25 cellular contexts compared by ENCODE assay signal in genomic region chr5:34591723-34592122, GRCh38.
"Had no signal": no experiment of that assay in that cellular context is flagged by ENCODE, and none has a peak within 500 bp of the region (broad histone marks: within the 10 kb centered on the region; RNA-seq: fewer than 3 reads in every experiment).

No MANE protein-coding gene starts in this region.

- H3K36me3 Mint-ChIP-seq: activated CD8-positive, alpha-beta memory T cell treated with anti-CD3 and anti-CD28 coated beads, Interleukin-2, amount 10 ng/mL, durations not matched to agents 7 days and 5 days; activated naive CD4-positive, alpha-beta T cell treated with anti-CD3 and anti-CD28 coated beads, Interleukin-2, amount 50 U/mL, for 72 hours; stimulated activated memory B cell treated with anti-CD40 and anti-IgM and Interleukin-4, amounts not matched to agents 10 μg/mL and 1 μg/mL and 100 μg/mL, for 72 hours had no signal

- H3K9me3 Mint-ChIP-seq: activated CD4-positive, alpha-beta T cell treated with anti-CD3 and anti-CD28 coated beads, Interleukin-2, amount 10 ng/mL, durations not matched to agents 24 days and 14 days; activated CD8-positive, alpha-beta T cell treated with anti-CD3 and anti-CD28 coated beads for 36 hours; activated naive CD4-positive, alpha-beta T cell treated with anti-CD3 and anti-CD28 coated beads, Interleukin-2, amount 50 U/mL, for 72 hours; endodermal cell; neural crest cell; stimulated activated memory B cell treated with anti-CD40 and anti-IgM and Interleukin-4, amounts not matched to agents 10 μg/mL and 1 μg/mL and 100 μg/mL, for 72 hours; T-helper 2 cell treated with Interferon-gamma antibody and Interleukin-4, amounts not matched to agents 5 μg/mL and 100 μg/mL, for 36 hours had no signal

- H3K27me3 ChIP-seq: adrenal gland, esophagus squamous epithelium, stomach, suprapubic skin, tibial nerve had no signal

- H3K27me3 Mint-ChIP-seq: activated CD4-positive, alpha-beta T cell treated with anti-CD3 and anti-CD28 coated beads, Interleukin-2, amount 10 ng/mL, durations not matched to agents 24 days and 14 days had no signal

- H3K9me3 ChIP-seq: adrenal gland, esophagus squamous epithelium, heart right ventricle, stomach, suprapubic skin, tibial nerve had no signal

- H3K4me3 Mint-ChIP-seq: activated CD4-positive, alpha-beta T cell treated with anti-CD3 and anti-CD28 coated beads, Interleukin-2, amount 10 ng/mL, durations not matched to agents 24 days and 14 days; activated CD8-positive, alpha-beta memory T cell treated with anti-CD3 and anti-CD28 coated beads, Interleukin-2, amount 10 ng/mL, durations not matched to agents 7 days and 5 days; activated CD8-positive, alpha-beta T cell treated with anti-CD3 and anti-CD28 coated beads for 36 hours; endodermal cell; neural crest cell; stimulated activated memory B cell treated with anti-CD40 and anti-IgM and Interleukin-4, amounts not matched to agents 10 μg/mL and 1 μg/mL and 100 μg/mL, for 72 hours; T-helper 2 cell treated with Interferon-gamma antibody and Interleukin-4, amounts not matched to agents 5 μg/mL and 100 μg/mL, for 36 hours had no signal

- H3K4me2 ChIP-seq: smooth muscle cell had no signal

- H3K4me1 ChIP-seq: suprapubic skin, tibial nerve had no signal

- ATAC-seq: activated CD4-positive, CD25-positive, alpha-beta regulatory T cell treated with anti-CD3 and anti-CD28 coated beads, Interleukin-2, amount 50 U/mL, for 24 hours; activated CD8-positive, alpha-beta memory T cell treated with anti-CD3 and anti-CD28 coated beads, Interleukin-2, amount 10 ng/mL, durations not matched to agents 7 days and 5 days; activated CD8-positive, alpha-beta T cell treated with anti-CD3 and anti-CD28 coated beads for 36 hours; activated naive CD4-positive, alpha-beta T cell treated with anti-CD3 and anti-CD28 coated beads, Interleukin-2, amount 50 U/mL, for 72 hours; heart right ventricle; left cardiac atrium; sciatic nerve; stimulated activated memory B cell treated with anti-CD40 and anti-IgM and Interleukin-4, amounts not matched to agents 10 μg/mL and 1 μg/mL and 100 μg/mL, for 72 hours had no signal

- H3K36me3 ChIP-seq: adrenal gland, esophagus squamous epithelium, heart right ventricle, stomach, suprapubic skin, tibial nerve had no signal

- H3K4me3 ChIP-seq: adrenal gland, esophagus squamous epithelium, heart right ventricle, smooth muscle cell, stomach, suprapubic skin, tibial nerve had no signal

- DNase-seq: activated CD4-positive, alpha-beta T cell treated with anti-CD3 and anti-CD28 coated beads, Interleukin-2, amount 10 ng/mL, durations not matched to agents 24 days and 14 days; activated CD8-positive, alpha-beta memory T cell treated with anti-CD3 and anti-CD28 coated beads, Interleukin-2, amount 10 ng/mL, durations not matched to agents 7 days and 5 days; activated CD8-positive, alpha-beta T cell treated with anti-CD3 and anti-CD28 coated beads for 36 hours; activated gamma-delta T cell; activated T-cell treated with anti-CD3 and anti-CD28 coated beads for 4 hours; adrenal gland; central memory CD4-positive, alpha-beta T cell; endodermal cell; esophagus squamous epithelium; heart right ventricle; islet precursor cell; left cardiac atrium; occipital lobe; stimulated activated CD4-positive, alpha-beta T cell treated with anti-CD3 and anti-CD28 coated beads, Interleukin-15, amount 100 ng/mL, for 24 hours; stomach had no signal

- H3K4me1 Mint-ChIP-seq: activated CD8-positive, alpha-beta memory T cell treated with anti-CD3 and anti-CD28 coated beads, Interleukin-2, amount 10 ng/mL, durations not matched to agents 7 days and 5 days; stimulated activated memory B cell treated with anti-CD40 and anti-IgM and Interleukin-4, amounts not matched to agents 10 μg/mL and 1 μg/mL and 100 μg/mL, for 72 hours had no signal

- H3K27ac ChIP-seq: adrenal gland, esophagus squamous epithelium, heart right ventricle, stomach, suprapubic skin, tibial nerve, VCaP had no signal

- H3K27ac Mint-ChIP-seq: activated CD4-positive, alpha-beta T cell treated with anti-CD3 and anti-CD28 coated beads, Interleukin-2, amount 10 ng/mL, durations not matched to agents 24 days and 14 days; activated CD8-positive, alpha-beta memory T cell treated with anti-CD3 and anti-CD28 coated beads, Interleukin-2, amount 10 ng/mL, durations not matched to agents 7 days and 5 days; activated CD8-positive, alpha-beta T cell treated with anti-CD3 and anti-CD28 coated beads for 36 hours; activated naive CD4-positive, alpha-beta T cell treated with anti-CD3 and anti-CD28 coated beads, Interleukin-2, amount 50 U/mL, for 72 hours; endodermal cell; stimulated activated memory B cell treated with anti-CD40 and anti-IgM and Interleukin-4, amounts not matched to agents 10 μg/mL and 1 μg/mL and 100 μg/mL, for 72 hours; T-helper 2 cell treated with Interferon-gamma antibody and Interleukin-4, amounts not matched to agents 5 μg/mL and 100 μg/mL, for 36 hours had no signal
